18 cellular contexts compared by ENCODE assay signal in genomic region chr1:192443616-192444015, GRCh38.
DNase-seq lines count a peak whose midpoint lies in the region; ATAC-seq and TF ChIP-seq lines count a peak whose summit lies in the region.
"Had no signal": no experiment of that assay in that cellular context is flagged by ENCODE, and none has a peak within 500 bp of the region (broad histone marks: within the 10 kb centered on the region; RNA-seq: fewer than 3 reads in every experiment).

No MANE protein-coding gene starts in this region.

- no peak overlapping the region for H3K4me2 ChIP-seq in fibroblast of lung (ENCODE audit: extremely low read depth, insufficient read depth, low read length)
- H3K4me2 ChIP-seq: BLaER1 had no signal

- peak; percentile 32 for DNase-seq in HCEC 1CT
- peak; percentile 31 for DNase-seq in adipocyte (ENCODE audit: low read depth)
- DNase-seq in fibroblast of lung (ENCODE audit: low read depth in 2 of 2), result peak; percentile 25 to 40
- DNase-seq in renal cortical epithelial cell (ENCODE audit: low read depth), result peak; percentile 16
- no peak for DNase-seq in cortex of kidney (lab: John Stamatoyannopoulos, UW)
- no peak for DNase-seq in WERI-Rb-1
- DNase-seq: KG1, MG63, NCI-H1105 treated with DMSO at 0.1 percent for 48 hours, NCI-H187 treated with DMSO at 0.1 percent for 48 hours, NCI-H2171, NCI-H510A, NCI-H82, SHP77 had no signal

- H3K4me3 ChIP-seq in adipocyte (ENCODE audit: low read length), result no peak overlapping the region
- no peak overlapping the region for H3K4me3 ChIP-seq in fibroblast of lung (replicated peaks in 1 of 4; ENCODE audit: control extremely low read depth in 1 of 4, insufficient read depth in 1 of 4, low read depth in 3 of 4, low read length in 4 of 4)
- H3K4me3 ChIP-seq in WERI-Rb-1 (ENCODE audit: low read depth, low read length), result no peak overlapping the region
- H3K4me3 ChIP-seq: BLaER1, HAP-1, MG63 had no signal

- H3K4me1 ChIP-seq in adipocyte (ENCODE audit: control insufficient read depth, insufficient read depth, low read length) (no peaks in the 10 kb centered on the region), fibroblast of lung (ENCODE audit: control insufficient read depth, extremely low read depth, insufficient read depth, low read length) (peaks cover 2% of the 10 kb centered on the region)
- H3K4me1 ChIP-seq: BLaER1 had no signal

- H3K36me3 ChIP-seq in adipocyte (ENCODE audit: control insufficient read depth, insufficient read depth, low read length, severe bottlenecking) (no peaks in the 10 kb centered on the region), fibroblast of lung (ENCODE audit: control insufficient read depth, insufficient read depth, low read length) (no peaks in the 10 kb centered on the region), WERI-Rb-1 (no peaks in the 10 kb centered on the region)
- H3K36me3 ChIP-seq: BLaER1, HAP-1, MG63 had no signal

- no peaks in the 10 kb centered on the region for H3K9me3 ChIP-seq in adipocyte (ENCODE audit: control insufficient read depth, low read length)
- H3K9me3 ChIP-seq in fibroblast of lung (ENCODE audit: control insufficient read depth, insufficient read depth, low read depth, low read length), result no peaks in the 10 kb centered on the region
- H3K9me3 ChIP-seq in WERI-Rb-1 (ENCODE audit: severe bottlenecking), result no peaks in the 10 kb centered on the region
- H3K9me3 ChIP-seq: BLaER1, HAP-1, MG63 had no signal

- H4K20me1 ChIP-seq in fibroblast of lung (ENCODE audit: control insufficient read depth, extremely low read depth, insufficient read depth, low read length), result no peaks in the 10 kb centered on the region
- H4K20me1 ChIP-seq: BLaER1 had no signal

- no peak for ATAC-seq in GM21529 (IDR thresholded peaks at IDR 0.05; ENCODE audit: unreplicated experiment)
- ATAC-seq: Panc1 had no signal

- H2AFZ ChIP-seq in fibroblast of lung (ENCODE audit: low read length), result no peak overlapping the region

- H3K27me3 ChIP-seq in adipocyte (replicated peaks; ENCODE audit: control insufficient read depth, insufficient read depth, low read length), result no peaks in the 10 kb centered on the region
- H3K27me3 ChIP-seq in fibroblast of lung (ENCODE audit: control insufficient read depth, insufficient read depth, low read length), result no peaks in the 10 kb centered on the region
- H3K27me3 ChIP-seq in WERI-Rb-1 (ENCODE audit: insufficient read depth, low read depth, severe bottlenecking), result no peaks in the 10 kb centered on the region
- H3K27me3 ChIP-seq: BLaER1, MG63 had no signal

- TF ChIP-seq CTCF in fibroblast of lung (conservative IDR thresholded peaks at IDR 0.05 in 1 of 2, IDR thresholded peaks at IDR 0.05 in 1 of 2; ENCODE audit: low read depth in 1 of 2, low read length in 2 of 2) (no peak), WERI-Rb-1 (IDR thresholded peaks at IDR 0.05; ENCODE audit: low read depth, low read length) (no peak)

- H3K27ac ChIP-seq in fibroblast of lung (ENCODE audit: insufficient read depth, low read length) (no peak overlapping the region), WERI-Rb-1 (no peak overlapping the region)
- H3K27ac ChIP-seq: BLaER1 had no signal

- no peaks in the 10 kb centered on the region for H3K79me2 ChIP-seq in fibroblast of lung (ENCODE audit: control insufficient read depth, insufficient read depth, low read length)

- H3K9ac ChIP-seq in adipocyte (ENCODE audit: low read length), result no peak overlapping the region
- no peak overlapping the region for H3K9ac ChIP-seq in fibroblast of lung (ENCODE audit: insufficient read depth, low read length)
- H3K9ac ChIP-seq: BLaER1 had no signal

Comparison
In these comparisons a context has a peak if more than half of its experiments do, and no peak if none do; other contexts are left out.
1. DNase-seq: peak in HCEC 1CT (single experiment), adipocyte (single experiment), fibroblast of lung (2 of 2) and renal cortical epithelial cell (single experiment); none in cortex of kidney (single experiment) and WERI-Rb-1 (single experiment).